8 cellular contexts compared by ENCODE assay signal in the genomic region with DNA sequence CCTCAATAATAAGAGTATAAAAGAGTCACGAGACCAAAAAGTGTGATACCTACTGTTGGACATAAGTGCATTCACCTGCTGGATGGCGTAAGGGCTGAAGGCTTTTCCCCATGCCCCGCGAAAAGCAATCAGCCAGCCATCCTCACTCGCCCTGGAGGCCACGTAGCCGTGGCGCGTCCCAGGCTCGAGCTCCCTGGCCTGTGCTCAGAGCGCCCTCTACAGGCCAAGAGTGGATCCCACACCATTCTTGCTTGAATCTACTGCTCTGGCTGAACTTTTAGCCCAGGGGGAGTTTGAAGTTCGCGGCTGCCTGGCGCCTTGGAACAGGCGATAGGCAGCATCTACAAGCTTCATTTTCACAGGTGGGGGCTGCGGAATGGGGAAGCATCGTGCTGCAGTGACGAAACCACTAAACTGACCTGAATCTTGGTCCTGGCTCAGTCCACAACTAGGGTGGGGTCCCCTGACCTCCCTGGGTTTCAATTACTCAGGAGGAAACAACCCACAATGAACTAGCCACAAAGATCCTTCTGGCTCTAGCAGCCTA.
A peak's percentile ranks its signal among the peaks of the same experiment; 100 is the strongest.
DNase-seq lines count a peak whose midpoint lies in the region; ATAC-seq, FAIRE-seq and TF ChIP-seq lines count a peak whose summit lies in the region.

No MANE protein-coding gene starts in this region.

- H3K27ac Mint-ChIP-seq in activated T-cell treated with anti-CD3 and anti-CD28 coated beads, Interleukin-2, amount 50 U/mL, for 72 hours, result no peak overlapping the region
- H3K27ac Mint-ChIP-seq in neural crest cell (ENCODE audit: unreplicated experiment), result no peak overlapping the region
- H3K27ac Mint-ChIP-seq in stimulated activated naive CD8-positive, alpha-beta T cell treated with anti-CD3 and anti-CD28 coated beads, Interleukin-15, amount 100 ng/mL, for 72 hours, result peak overlapping the region in 1 of 2 donors; percentile 17

- H3K4me1 Mint-ChIP-seq in activated T-cell treated with anti-CD3 and anti-CD28 coated beads, Interleukin-2, amount 50 U/mL, for 72 hours (ENCODE audit: low read depth), result peaks cover 13% of the 10 kb centered on the region
- no peaks in the 10 kb centered on the region for H3K4me1 Mint-ChIP-seq in neural crest cell
- H3K4me1 Mint-ChIP-seq in stimulated activated naive CD8-positive, alpha-beta T cell treated with anti-CD3 and anti-CD28 coated beads, Interleukin-15, amount 100 ng/mL, for 72 hours, result peaks cover 12% of the 10 kb centered on the region

- H3K4me3 ChIP-seq in H7 (ENCODE audit: insufficient read depth, low read depth, low read length) (no peak overlapping the region), fibroblast of pulmonary artery (replicated peaks; ENCODE audit: low read depth, low read length) (no peak overlapping the region)

- H3K36me3 ChIP-seq in H7 (replicated peaks; ENCODE audit: control insufficient read depth, insufficient read depth, low read length), result no peaks in the 10 kb centered on the region

- ATAC-seq in activated T-cell treated with anti-CD3 and anti-CD28 coated beads, Interleukin-2, amount 50 U/mL, for 72 hours (replicated peaks in 1 of 2), result peak; percentile 100
- ATAC-seq in stimulated activated naive CD8-positive, alpha-beta T cell treated with anti-CD3 and anti-CD28 coated beads, Interleukin-15, amount 100 ng/mL, for 72 hours, result peak; percentile 99

- no peaks in the 10 kb centered on the region for H3K36me3 Mint-ChIP-seq in activated T-cell treated with anti-CD3 and anti-CD28 coated beads, Interleukin-2, amount 50 U/mL, for 72 hours (ENCODE audit: insufficient read depth in 2 of 2)
- no peaks in the 10 kb centered on the region for H3K36me3 Mint-ChIP-seq in neural crest cell (ENCODE audit: low read depth)

- FAIRE-seq in G401.6 (lab: Jason Lieb, UNC) (peak; percentile 89), RCC 7860 (lab: Jason Lieb, UNC) (peak; percentile 58)

- H3K9me3 Mint-ChIP-seq in activated T-cell treated with anti-CD3 and anti-CD28 coated beads, Interleukin-2, amount 50 U/mL, for 72 hours, result no peaks in the 10 kb centered on the region
- H3K9me3 Mint-ChIP-seq in neural crest cell, result no peaks in the 10 kb centered on the region
- no peaks in the 10 kb centered on the region for H3K9me3 Mint-ChIP-seq in stimulated activated naive CD8-positive, alpha-beta T cell treated with anti-CD3 and anti-CD28 coated beads, Interleukin-15, amount 100 ng/mL, for 72 hours

- peaks cover 13% of the 10 kb centered on the region for H3K27me3 Mint-ChIP-seq in activated T-cell treated with anti-CD3 and anti-CD28 coated beads, Interleukin-2, amount 50 U/mL, for 72 hours (ENCODE audit: low read depth)
- H3K27me3 Mint-ChIP-seq in neural crest cell (ENCODE audit: low read depth), result peaks cover 2% of the 10 kb centered on the region
- peaks cover 9% of the 10 kb centered on the region for H3K27me3 Mint-ChIP-seq in stimulated activated naive CD8-positive, alpha-beta T cell treated with anti-CD3 and anti-CD28 coated beads, Interleukin-15, amount 100 ng/mL, for 72 hours

- TF ChIP-seq CTCF in LNCAP (IDR thresholded peaks at IDR 0.05) (peak; percentile 97), fibroblast of pulmonary artery (IDR thresholded peaks at IDR 0.05; ENCODE audit: low read length, missing control alignments) (peak; percentile 99), neural crest cell (conservative IDR thresholded peaks at IDR 0.05) (peak; percentile 99)

- peaks cover 23% of the 10 kb centered on the region for H3K27me3 ChIP-seq in H7 (ENCODE audit: control insufficient read depth, insufficient read depth, low read length)

- peak; percentile 92 for DNase-seq in H7
- peak; percentile 74 for DNase-seq in RCC 7860 (ENCODE audit: low spot score)
- peak; percentile 87 to 91 for DNase-seq in activated T-cell treated with anti-CD3 and anti-CD28 coated beads, Interleukin-2, amount 50 U/mL, for 72 hours
- peak; percentile 85 for DNase-seq in fibroblast of pulmonary artery (ENCODE audit: low read depth)
- peak; percentile 86 for DNase-seq in neural crest cell (ENCODE audit: low read depth, low spot score)
- DNase-seq in stimulated activated naive CD8-positive, alpha-beta T cell treated with anti-CD3 and anti-CD28 coated beads, Interleukin-15, amount 100 ng/mL, for 72 hours, result peak; percentile 89 to 92

- H3K4me3 Mint-ChIP-seq in activated T-cell treated with anti-CD3 and anti-CD28 coated beads, Interleukin-2, amount 50 U/mL, for 72 hours, result peak overlapping the region; percentile 32 to 70
- no peak overlapping the region for H3K4me3 Mint-ChIP-seq in neural crest cell
- H3K4me3 Mint-ChIP-seq in stimulated activated naive CD8-positive, alpha-beta T cell treated with anti-CD3 and anti-CD28 coated beads, Interleukin-15, amount 100 ng/mL, for 72 hours, result peak overlapping the region; percentile 60 to 71
